ENCODE assay signal across 30 cellular contexts in genomic region chr5:173815571-173815970, GRCh38.
"Had no signal": no experiment of that assay in that cellular context is flagged by ENCODE, and none has a peak within 500 bp of the region (broad histone marks: within the 10 kb centered on the region; RNA-seq: fewer than 3 reads in every experiment).

No MANE protein-coding gene starts in this region.

- H3K27me3 ChIP-seq: colonic mucosa, gastrocnemius medialis, left lung, neutrophil, pancreas, right atrium auricular region, transverse colon, upper lobe of right lung, uterus had no signal

- H3K36me3 Mint-ChIP-seq: mesothelial cell of epicardium; natural killer cell treated with Interleukin-12 subunit alpha and Interleukin-12 subunit beta and Interleukin-15 and Interleukin-18, amount 100 ng/mL, for 72 hours had no signal

- H3K27ac Mint-ChIP-seq: dendritic cell treated with granulocyte-macrophage colony-stimulating factor and Interleukin-4, amounts not matched to agents 40 ng/mL and 50 ng/mL, for 4 days; endodermal cell; mesothelial cell of epicardium; natural killer cell treated with Interleukin-12 subunit alpha and Interleukin-12 subunit beta and Interleukin-15 and Interleukin-18, amount 100 ng/mL, for 72 hours; progenitor cell of endocrine pancreas; stimulated activated naive B cell treated with anti-CD40 and anti-IgM and Interleukin-4, amounts not matched to agents 10 μg/mL and 1 μg/mL and 100 μg/mL, for 72 hours; stimulated activated naive CD8-positive, alpha-beta T cell treated with anti-CD3 and anti-CD28 coated beads, Interleukin-15, Interleukin-2, amounts not matched to agents 100 ng/mL and 50 ng/mL, for 24 hours had no signal

- DNase-seq: colonic mucosa; effector CD8-positive, alpha-beta T cell; endodermal cell; foreskin fibroblast; gastrocnemius medialis; head of caudate nucleus; left lung; mesenchymal stem cell; mucosa of descending colon; naive B cell; pancreas; stimulated activated CD4-positive, alpha-beta T cell treated with anti-CD3 and anti-CD28 coated beads, Interleukin-12 subunit alpha, Interleukin-12 subunit beta, amount 100 ng/mL, for 4 hours; stimulated activated CD4-positive, alpha-beta T cell treated with anti-CD3 and anti-CD28 coated beads, Interleukin-1b, Interleukin-23, amount 100 ng/mL, for 48 hours; stimulated activated CD4-positive, alpha-beta T cell treated with anti-CD3 and anti-CD28 coated beads, Interleukin-4, amount 100 ng/mL, for 1 hour; stimulated activated naive B cell treated with anti-CD40 and anti-IgM and Interleukin-4, amounts not matched to agents 10 μg/mL and 1 μg/mL and 100 μg/mL, for 72 hours; transverse colon; upper lobe of right lung; uterus had no signal

- ATAC-seq: esophagus mucosa; gastrocnemius medialis; left lung; mucosa of descending colon; natural killer cell treated with Interleukin-12 subunit alpha and Interleukin-12 subunit beta and Interleukin-15 and Interleukin-18, amount 100 ng/mL, for 72 hours; pancreas; sciatic nerve; stimulated activated naive B cell treated with anti-CD40 and anti-IgM and Interleukin-4, amounts not matched to agents 10 μg/mL and 1 μg/mL and 100 μg/mL, for 72 hours; upper lobe of right lung had no signal

- H3K27ac ChIP-seq: colonic mucosa, epithelial cell of prostate, gastrocnemius medialis, left lung, neutrophil, pancreas, right atrium auricular region, thoracic aorta, transverse colon, upper lobe of right lung, uterus had no signal

- H3K4me2 ChIP-seq: smooth muscle cell had no signal

- H3K36me3 ChIP-seq: colonic mucosa, gastrocnemius medialis, left lung, neutrophil, pancreas, right atrium auricular region, thoracic aorta, transverse colon, upper lobe of right lung, uterus had no signal

- H3K4me3 ChIP-seq: colonic mucosa, gastrocnemius medialis, left lung, mucosa of descending colon, pancreas, right atrium auricular region, smooth muscle cell, thoracic aorta, transverse colon, upper lobe of right lung, uterus had no signal

- H3K9me3 ChIP-seq: colonic mucosa, gastrocnemius medialis, left lung, mucosa of descending colon, neutrophil, pancreas, uterus had no signal

- H3K27me3 Mint-ChIP-seq: dendritic cell treated with granulocyte-macrophage colony-stimulating factor and Interleukin-4, amounts not matched to agents 40 ng/mL and 50 ng/mL, for 4 days; progenitor cell of endocrine pancreas; stimulated activated naive B cell treated with anti-CD40 and anti-IgM and Interleukin-4, amounts not matched to agents 10 μg/mL and 1 μg/mL and 100 μg/mL, for 72 hours had no signal

- H3K4me3 Mint-ChIP-seq: dendritic cell treated with granulocyte-macrophage colony-stimulating factor and Interleukin-4, amounts not matched to agents 40 ng/mL and 50 ng/mL, for 4 days; endodermal cell; mesothelial cell of epicardium; natural killer cell treated with Interleukin-12 subunit alpha and Interleukin-12 subunit beta and Interleukin-15 and Interleukin-18, amount 100 ng/mL, for 72 hours; stimulated activated naive B cell treated with anti-CD40 and anti-IgM and Interleukin-4, amounts not matched to agents 10 μg/mL and 1 μg/mL and 100 μg/mL, for 72 hours; stimulated activated naive CD8-positive, alpha-beta T cell treated with anti-CD3 and anti-CD28 coated beads, Interleukin-15, Interleukin-2, amounts not matched to agents 100 ng/mL and 50 ng/mL, for 24 hours had no signal

- H3K4me1 ChIP-seq: colonic mucosa, gastrocnemius medialis, pancreas, right atrium auricular region, transverse colon, upper lobe of right lung, uterus had no signal

- H3K4me1 Mint-ChIP-seq: endodermal cell had no signal
